In the genomic region with DNA sequence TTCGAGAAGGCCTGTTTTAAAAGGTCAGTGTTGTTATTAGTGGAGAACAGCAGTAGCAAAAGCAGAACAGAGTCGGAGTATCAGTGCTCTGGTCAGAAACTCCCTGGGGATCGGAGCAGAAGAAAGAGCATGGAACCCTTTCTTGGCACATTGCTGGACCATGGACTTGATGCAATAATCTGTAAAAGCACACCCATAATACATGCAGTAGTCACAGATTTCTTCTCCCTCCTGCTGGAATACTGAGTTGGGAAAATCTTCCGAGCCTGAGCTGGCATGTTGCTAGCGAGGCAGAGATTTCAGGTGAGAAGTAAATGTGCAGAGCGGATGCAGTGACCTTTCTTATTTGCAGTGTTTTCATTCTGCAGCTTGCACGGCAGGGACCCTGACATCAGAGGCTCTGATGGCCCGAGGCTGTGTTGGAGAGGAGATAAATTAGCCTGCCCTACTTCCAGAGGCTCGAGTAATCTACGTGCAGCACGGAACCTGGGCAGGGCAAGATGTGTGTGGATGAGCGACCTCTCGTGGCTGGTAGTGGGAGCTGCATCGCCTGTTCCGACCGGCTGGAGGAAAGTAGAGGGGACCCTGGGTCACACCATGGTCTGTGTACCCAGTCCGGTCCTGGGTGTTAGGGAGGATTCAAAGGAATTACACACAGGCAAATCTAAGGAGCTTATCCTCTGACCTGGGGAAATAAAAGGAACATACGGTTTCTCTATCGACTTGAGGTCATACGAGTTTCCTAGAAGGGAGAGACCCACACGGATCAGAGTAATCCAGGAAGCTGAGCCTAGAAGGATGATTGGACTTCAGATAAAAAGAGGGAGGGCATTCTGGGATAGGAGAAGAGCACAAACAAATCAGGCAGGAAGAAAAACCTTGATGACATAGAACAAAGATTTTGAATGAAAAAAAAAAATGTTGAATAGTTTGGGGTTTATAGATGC, we compare ENCODE assay signal across 8 cellular contexts.
DNase-seq lines count a peak whose midpoint lies in the region; ATAC-seq, FAIRE-seq and TF ChIP-seq lines count a peak whose summit lies in the region.

No MANE protein-coding gene starts in this region.

- peak; percentile 23 to 77 (median 64) for TF ChIP-seq CTCF in Peyer's patch (IDR thresholded peaks at IDR 0.05)
- peak; percentile 97 for TF ChIP-seq CTCF in neural cell (IDR thresholded peaks at IDR 0.05; ENCODE audit: poor library complexity, severe bottlenecking)
- TF ChIP-seq CTCF in stomach (IDR thresholded peaks at IDR 0.05), result peak in 6 of 7 experiments; percentile 14 to 96 (median 82)

- no peak overlapping the region for H3K27ac Mint-ChIP-seq in CD4-positive, alpha-beta memory T cell

- no peak for TF ChIP-seq POLR2A in Peyer's patch (IDR thresholded peaks at IDR 0.05)
- TF ChIP-seq POLR2A in stomach (IDR thresholded peaks at IDR 0.05), result no peak

- CTCF ChIA-PET in CD4-positive, alpha-beta memory T cell (lab: Charles Lee; ENCODE audit: partially characterized antibody), result interaction anchor here (0.7 to 1.5 kb wide), 12 partner anchors 8 to 633 kb away, joined by 3 to 10 read pairs (median 4); no protein-coding TSS in a partner anchor

- H3F3A ChIP-seq in neural cell (ENCODE audit: insufficient read depth, low read length, poor library complexity, severe bottlenecking), result no peaks in the 10 kb centered on the region

- intact Hi-C loops in CD4-positive, alpha-beta memory T cell (cut with micrococcal nuclease), result loop anchor here (1.0 to 5.0 kb wide), 2 partner anchors 201 to 633 kb away; no protein-coding TSS in a partner anchor
- intact Hi-C loops in stomach (cut with DNase I; ENCODE audit: low total_unique reads), result no loop called here

- H2AFZ ChIP-seq in neural cell (ENCODE audit: low read depth, low read length), result no peak overlapping the region

- H3K36me3 ChIP-seq in CD4-positive, alpha-beta memory T cell (ENCODE audit: insufficient read depth, low read length), result no peaks in the 10 kb centered on the region
- H3K36me3 ChIP-seq in Peyer's patch, result no peaks in the 10 kb centered on the region
- H3K36me3 ChIP-seq in neural cell (ENCODE audit: insufficient read depth, low read length), result no peaks in the 10 kb centered on the region
- H3K36me3 ChIP-seq in stomach, result no peaks in the 10 kb centered on the region

- no peaks in the 10 kb centered on the region for H3K27me3 ChIP-seq in CD4-positive, alpha-beta memory T cell (ENCODE audit: insufficient read depth, low read length)
- H3K27me3 ChIP-seq in Peyer's patch, result no peaks in the 10 kb centered on the region
- no peaks in the 10 kb centered on the region for H3K27me3 ChIP-seq in neural cell (ENCODE audit: insufficient read depth, low read depth, low read length)
- no peaks in the 10 kb centered on the region for H3K27me3 ChIP-seq in stomach

- POLR2A ChIA-PET in CD4-positive, alpha-beta memory T cell (lab: Charles Lee; ENCODE audit: partially characterized antibody), result interaction anchor here (0.6 kb wide), 1 partner anchor 266 kb away, joined by 5 read pairs; no protein-coding TSS in a partner anchor

- no peak overlapping the region for H3K27ac ChIP-seq in CD4-positive, alpha-beta memory T cell (ENCODE audit: low read depth, low read length)
- no peak overlapping the region for H3K27ac ChIP-seq in Peyer's patch
- peak overlapping the region; percentile 57 for H3K27ac ChIP-seq in neural cell (ENCODE audit: low read length)
- H3K27ac ChIP-seq in stomach, result no peak overlapping the region

- H3K4me2 ChIP-seq in neural cell (ENCODE audit: low read length), result no peak overlapping the region

- TF ChIP-seq RAD21 in neural cell (conservative IDR thresholded peaks at IDR 0.05), result peak; percentile 97

- TF ChIP-seq EP300 in neural cell (conservative IDR thresholded peaks at IDR 0.05; ENCODE audit: poor library complexity, severe bottlenecking) (peak; percentile 50), stomach (IDR thresholded peaks at IDR 0.05) (no peak)

- no peaks in the 10 kb centered on the region for H3K9me2 ChIP-seq in neural cell (ENCODE audit: insufficient read depth, low read length)

- H3K4me1 ChIP-seq in CD4-positive, alpha-beta memory T cell (ENCODE audit: insufficient read depth, low read length), result peaks cover 7% of the 10 kb centered on the region
- peaks cover 0 to 5% (median 0%) of the 10 kb centered on the region in 4 donors for H3K4me1 ChIP-seq in Peyer's patch
- peaks cover 4 to 10% (median 8%) of the 10 kb centered on the region in 4 donors for H3K4me1 ChIP-seq in stomach

- no peaks in the 10 kb centered on the region for H3K79me2 ChIP-seq in neural cell (replicated peaks; ENCODE audit: insufficient read depth, low read length)

- H3K9ac ChIP-seq in neural cell (ENCODE audit: low read length), result peak overlapping the region; percentile 34

- H3K4me3 ChIP-seq in CD4-positive, alpha-beta memory T cell (ENCODE audit: low read length in 2 of 2), result no peak overlapping the region
- H3K4me3 ChIP-seq in Peyer's patch, result peak overlapping the region in 1 of 4 donors; percentile 5
- H3K4me3 ChIP-seq in neural cell (ENCODE audit: low read length), result peak overlapping the region; percentile 31
- H3K4me3 ChIP-seq in stomach, result peak overlapping the region in 2 of 4 donors; percentile 14 to 20

- peak; percentile 91 for ATAC-seq in GM19438 (IDR thresholded peaks at IDR 0.05; ENCODE audit: low read depth, unreplicated experiment)

- peaks cover 3 to 7% (median 4%) of the 10 kb centered on the region in 4 donors for H3K4me1 Mint-ChIP-seq in CD4-positive, alpha-beta memory T cell

- peaks cover 4 to 14% of the 10 kb centered on the region in 2 donors for H3K27me3 Mint-ChIP-seq in CD4-positive, alpha-beta memory T cell

- no peaks in the 10 kb centered on the region for H4K20me1 ChIP-seq in neural cell (ENCODE audit: insufficient read depth)

- no peaks in the 10 kb centered on the region for H3K9me3 Mint-ChIP-seq in CD4-positive, alpha-beta memory T cell

- H3K4me3 Mint-ChIP-seq in CD4-positive, alpha-beta memory T cell, result peak overlapping the region in 1 of 8 donors; percentile 18

- H3K9me3 ChIP-seq in CD4-positive, alpha-beta memory T cell (ENCODE audit: control insufficient read depth in 1 of 2, low read length in 2 of 2), result no peaks in the 10 kb centered on the region
- no peaks in the 10 kb centered on the region for H3K9me3 ChIP-seq in Peyer's patch
- no peaks in the 10 kb centered on the region for H3K9me3 ChIP-seq in neural cell (ENCODE audit: low read length)
- no peaks in the 10 kb centered on the region for H3K9me3 ChIP-seq in stomach

- peak; percentile 42 to 62 (median 54) for DNase-seq in CD4-positive, alpha-beta memory T cell
- DNase-seq in HTR-8/SVneo (ENCODE audit: insufficient read length, low spot score) (peak; percentile 80), Peyer's patch (peak; percentile 47 to 76 (median 68)), activated T-helper 1 cell treated with Interleukin-2 at 50 U/mL for 16 hours (ENCODE audit: low read depth) (peak; percentile 39), fibroblast of peridontal ligament (ENCODE audit: extremely low read depth) (peak; percentile 80), stomach (peak; percentile 78)

- no peaks in the 10 kb centered on the region for H3K36me3 Mint-ChIP-seq in CD4-positive, alpha-beta memory T cell

- WGBS in stomach, 5 donors, result 22 to 30% (median 27%) methylated on average over 20 to 21 of the region's 21 CpGs

- peak; percentile 89 for FAIRE-seq in HTR-8/SVneo (lab: Jason Lieb, UNC)

TF ChIP-seq in neural cell, 6 proteins besides CTCF, POLR2A, EP300 and RAD21:
- TF ChIP-seq POLR2AphosphoS5 (IDR thresholded peaks at IDR 0.05) (peak; percentile 65), EZH2 (IDR thresholded peaks at IDR 0.05; ENCODE audit: borderline replicate concordance, insufficient read depth, low read length, poor library complexity, severe bottlenecking) (no peak), MXI1 (conservative IDR thresholded peaks at IDR 0.05; ENCODE audit: poor library complexity, severe bottlenecking) (peak; percentile 18), SMC3 (conservative IDR thresholded peaks at IDR 0.05; ENCODE audit: poor library complexity) (peak; percentile 97)
- TF ChIP-seq, protein P1, sequence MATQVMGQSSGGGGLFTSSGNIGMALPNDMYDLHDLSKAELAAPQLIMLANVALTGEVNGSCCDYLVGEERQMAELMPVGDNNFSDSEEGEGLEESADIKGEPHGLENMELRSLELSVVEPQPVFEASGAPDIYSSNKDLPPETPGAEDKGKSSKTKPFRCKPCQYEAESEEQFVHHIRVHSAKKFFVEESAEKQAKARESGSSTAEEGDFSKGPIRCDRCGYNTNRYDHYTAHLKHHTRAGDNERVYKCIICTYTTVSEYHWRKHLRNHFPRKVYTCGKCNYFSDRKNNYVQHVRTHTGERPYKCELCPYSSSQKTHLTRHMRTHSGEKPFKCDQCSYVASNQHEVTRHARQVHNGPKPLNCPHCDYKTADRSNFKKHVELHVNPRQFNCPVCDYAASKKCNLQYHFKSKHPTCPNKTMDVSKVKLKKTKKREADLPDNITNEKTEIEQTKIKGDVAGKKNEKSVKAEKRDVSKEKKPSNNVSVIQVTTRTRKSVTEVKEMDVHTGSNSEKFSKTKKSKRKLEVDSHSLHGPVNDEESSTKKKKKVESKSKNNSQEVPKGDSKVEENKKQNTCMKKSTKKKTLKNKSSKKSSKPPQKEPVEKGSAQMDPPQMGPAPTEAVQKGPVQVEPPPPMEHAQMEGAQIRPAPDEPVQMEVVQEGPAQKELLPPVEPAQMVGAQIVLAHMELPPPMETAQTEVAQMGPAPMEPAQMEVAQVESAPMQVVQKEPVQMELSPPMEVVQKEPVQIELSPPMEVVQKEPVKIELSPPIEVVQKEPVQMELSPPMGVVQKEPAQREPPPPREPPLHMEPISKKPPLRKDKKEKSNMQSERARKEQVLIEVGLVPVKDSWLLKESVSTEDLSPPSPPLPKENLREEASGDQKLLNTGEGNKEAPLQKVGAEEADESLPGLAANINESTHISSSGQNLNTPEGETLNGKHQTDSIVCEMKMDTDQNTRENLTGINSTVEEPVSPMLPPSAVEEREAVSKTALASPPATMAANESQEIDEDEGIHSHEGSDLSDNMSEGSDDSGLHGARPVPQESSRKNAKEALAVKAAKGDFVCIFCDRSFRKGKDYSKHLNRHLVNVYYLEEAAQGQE (IDR thresholded peaks at IDR 0.05; ENCODE audit: borderline replicate concordance), result peak; percentile 96
